10 cellular contexts compared by ENCODE assay signal in the genomic region with DNA sequence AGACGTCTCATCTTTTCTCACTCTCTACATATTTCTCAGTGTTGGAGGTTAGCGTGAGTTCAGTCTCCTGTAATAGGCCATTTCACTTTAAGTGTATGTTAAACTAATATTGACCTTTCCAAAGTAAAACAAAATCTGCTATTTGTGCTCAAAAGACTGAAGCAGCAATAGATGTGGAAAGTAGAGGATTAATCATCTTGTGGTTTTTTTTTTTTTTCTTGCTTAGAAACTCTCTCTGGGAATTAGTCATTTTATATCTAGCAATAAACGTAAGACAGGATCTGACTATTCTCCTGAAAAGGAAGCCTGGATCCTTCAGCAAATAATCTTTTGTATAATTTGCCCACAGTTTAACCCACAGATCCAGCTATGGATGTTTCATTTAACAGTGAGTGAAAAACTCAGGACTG.
DNase-seq lines count a peak whose midpoint lies in the region; TF ChIP-seq lines count a peak whose summit lies in the region.
"Had no signal": no experiment of that assay in that cellular context is flagged by ENCODE, and none has a peak within 500 bp of the region (broad histone marks: within the 10 kb centered on the region; RNA-seq: fewer than 3 reads in every experiment).

No MANE protein-coding gene starts in this region.

- POLR2A ChIA-PET in PC-9 (lab: Charles Lee; ENCODE audit: unreplicated experiment), result no interaction called here

- peaks cover 17% of the 10 kb centered on the region for H3K36me3 Mint-ChIP-seq in activated CD4-positive, alpha-beta T cell treated with anti-CD3 and anti-CD28 coated beads, Interleukin-2, amount 10 ng/mL, durations not matched to agents 24 days and 14 days (ENCODE audit: low read depth)

- peak overlapping the region; percentile 91 for H3K27ac Mint-ChIP-seq in activated CD4-positive, alpha-beta T cell treated with anti-CD3 and anti-CD28 coated beads, Interleukin-2, amount 10 ng/mL, durations not matched to agents 24 days and 14 days
- H3K27ac Mint-ChIP-seq: immature natural killer cell had no signal

- peaks cover 10% of the 10 kb centered on the region; the same call in 1 of the 2 replicates for H3K79me2 ChIP-seq in PC-9 (ENCODE audit: low read depth)

- H2AFZ ChIP-seq in PC-9, result no peak overlapping the region

- no peaks in the 10 kb centered on the region for H3K9me2 ChIP-seq in PC-9 (ENCODE audit: insufficient read depth)

- peak overlapping the region; percentile 67 for H3K4me3 Mint-ChIP-seq in activated CD4-positive, alpha-beta T cell treated with anti-CD3 and anti-CD28 coated beads, Interleukin-2, amount 10 ng/mL, durations not matched to agents 24 days and 14 days
- H3K4me3 Mint-ChIP-seq: immature natural killer cell had no signal

- no peak overlapping the region for H3K4me3 ChIP-seq in PC-9
- H3K4me3 ChIP-seq in adrenal gland, result no peak overlapping the region

- no peaks in the 10 kb centered on the region for H4K20me1 ChIP-seq in PC-9 (ENCODE audit: insufficient read depth)

- no TSS peak for BruUV-seq in PC-9 (replicated peaks; lab: Mats Ljungman, UMichigan)

- H3K27me3 ChIP-seq in PC-9 (ENCODE audit: insufficient read depth, low read depth) (no peaks in the 10 kb centered on the region), adrenal gland (no peaks in the 10 kb centered on the region)

- WGBS in adrenal gland, 4 donors, result 55 to 72% (median 61%) methylated on average over 3 of the region's 3 CpGs

- H3K9me3 ChIP-seq in PC-9 (ENCODE audit: insufficient read depth, low read depth) (no peaks in the 10 kb centered on the region), adrenal gland (replicated peaks in 1 of 3) (no peaks in the 10 kb centered on the region)

- H3K4me1 Mint-ChIP-seq in activated CD4-positive, alpha-beta T cell treated with anti-CD3 and anti-CD28 coated beads, Interleukin-2, amount 10 ng/mL, durations not matched to agents 24 days and 14 days, result peaks cover 51% of the 10 kb centered on the region

- peak overlapping the region; percentile 75 for H3K27ac ChIP-seq in PC-9
- peak overlapping the region in 2 of 5 donors; percentile 31 to 56 for H3K27ac ChIP-seq in adrenal gland

- intact Hi-C loops in activated CD4-positive, alpha-beta T cell treated with anti-CD3 and anti-CD28 coated beads, Interleukin-2, amount 10 ng/mL, durations not matched to agents 24 days and 14 days (cut with micrococcal nuclease), result loop anchor here (1.0 to 2.0 kb wide), 4 partner anchors 13 to 294 kb away; a partner anchor contains a TSS
- intact Hi-C loops in PC-9 (cut with micrococcal nuclease; ENCODE audit: unreplicated experiment), result no loop called here
- intact Hi-C loops in adrenal gland (cut with DNase I), result no loop called here

- no peak for TF ChIP-seq POLR2A in adrenal gland (IDR thresholded peaks at IDR 0.05)

- peaks cover 60% of the 10 kb centered on the region for H3K4me1 ChIP-seq in PC-9 (replicated peaks; ENCODE audit: insufficient read depth)
- H3K4me1 ChIP-seq in adrenal gland (replicated peaks in 1 of 2), result peaks cover 0 to 38% of the 10 kb centered on the region in 2 donors

- no peak for DNase-seq in activated CD4-positive, alpha-beta T cell treated with anti-CD3 and anti-CD28 coated beads, Interleukin-2, amount 10 ng/mL, durations not matched to agents 24 days and 14 days
- no peak for DNase-seq in activated CD4-positive, alpha-beta T cell treated with anti-CD3 and anti-CD28 coated beads, Interleukin-2, amount 50 U/mL, for 4 hours
- DNase-seq in PC-9 (peak in 1 of 2 experiments; percentile 84), dermis blood vessel endothelial cell (peak; percentile 84), renal cortical epithelial cell (ENCODE audit: low read depth) (peak; percentile 89), SIG-M5 (lab: John Stamatoyannopoulos, UW) (no peak), NCI-H2029 (lab: John Stamatoyannopoulos, UW) (no peak), adrenal gland (no peak)
- DNase-seq: immature natural killer cell, NCI-H2029 treated with DMSO at 0.1 percent for 48 hours had no signal

- H3K9me3 Mint-ChIP-seq in activated CD4-positive, alpha-beta T cell treated with anti-CD3 and anti-CD28 coated beads, Interleukin-2, amount 10 ng/mL, durations not matched to agents 24 days and 14 days, result peaks cover 9% of the 10 kb centered on the region
- H3K9me3 Mint-ChIP-seq: immature natural killer cell had no signal

- peak overlapping the region; percentile 52 for H3K4me2 ChIP-seq in PC-9

- H3K27me3 Mint-ChIP-seq in activated CD4-positive, alpha-beta T cell treated with anti-CD3 and anti-CD28 coated beads, Interleukin-2, amount 10 ng/mL, durations not matched to agents 24 days and 14 days, result peaks cover 19% of the 10 kb centered on the region

- TF ChIP-seq CTCF in PC-9 (conservative IDR thresholded peaks at IDR 0.05), result no peak
- no peak for TF ChIP-seq CTCF in adrenal gland (IDR thresholded peaks at IDR 0.05)

- CTCF ChIA-PET in PC-9 (lab: Charles Lee), result no interaction called here

- H3K36me3 ChIP-seq in PC-9 (ENCODE audit: low read depth), result peaks cover 53% of the 10 kb centered on the region
- H3K36me3 ChIP-seq in adrenal gland (replicated peaks in 1 of 2), result peaks cover 0 to 55% of the 10 kb centered on the region in 2 donors

- peaks cover 44% of the 10 kb centered on the region for H3F3A ChIP-seq in PC-9 (ENCODE audit: insufficient read depth, low read depth)

Comparison
In these comparisons a context has a peak if more than half of its experiments do, and no peak if none do; other contexts are left out.
1. DNase-seq: peak in dermis blood vessel endothelial cell (single experiment) and renal cortical epithelial cell (single experiment); none in activated CD4-positive, alpha-beta T cell treated with anti-CD3 and anti-CD28 coated beads, Interleukin-2, amount 10 ng/mL, durations not matched to agents 24 days and 14 days (single experiment), activated CD4-positive, alpha-beta T cell treated with anti-CD3 and anti-CD28 coated beads, Interleukin-2, amount 50 U/mL, for 4 hours (0 of 2), SIG-M5 (single experiment), NCI-H2029 (single experiment) and adrenal gland (0 of 7).